Comparison of ENCODE assay signal across 1 cellular context in genomic region chrX:132218100-132218807, GRCh38.
TF ChIP-seq lines count a peak whose summit lies in the region.

No MANE protein-coding gene starts in this region.

TF ChIP-seq in neural cell, 6 proteins besides CTCF, POLR2A, EP300 and RAD21:
- TF ChIP-seq REST (IDR thresholded peaks at IDR 0.05; ENCODE audit: borderline replicate concordance): no peak
- TF ChIP-seq EZH2 (IDR thresholded peaks at IDR 0.05; ENCODE audit: borderline replicate concordance, insufficient read depth, low read length, poor library complexity, severe bottlenecking): no peak
- peak; percentile 10 for TF ChIP-seq POLR2AphosphoS5 (IDR thresholded peaks at IDR 0.05)
- no peak for TF ChIP-seq MXI1 (conservative IDR thresholded peaks at IDR 0.05; ENCODE audit: poor library complexity, severe bottlenecking)
